13 cellular contexts compared by ENCODE assay signal in the genomic region with DNA sequence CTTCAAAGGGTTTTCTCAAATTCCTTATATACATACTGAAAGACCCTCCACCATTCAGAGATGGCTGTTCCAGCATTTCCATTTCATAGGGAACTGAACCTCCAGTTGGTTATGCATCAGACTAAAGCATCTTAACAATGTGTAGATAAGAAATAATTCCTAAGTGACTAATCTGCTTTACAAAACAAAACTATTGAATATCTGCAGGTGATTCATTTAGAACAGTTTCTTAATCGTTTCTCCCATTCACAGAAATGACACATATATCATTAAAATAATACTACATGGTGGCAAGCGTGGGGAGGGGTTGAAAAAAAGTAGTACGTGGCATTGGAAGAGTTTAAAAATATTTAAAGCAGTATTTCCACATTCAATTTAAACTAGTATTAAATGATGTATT. TPM values are rescaled to one million over a fixed set of nuclear protein-coding genes. Genes with fewer than 3 reads are reported as not detected.
DNase-seq lines count a peak whose midpoint lies in the region; ATAC-seq and TF ChIP-seq lines count a peak whose summit lies in the region.
"Had no signal": no experiment of that assay in that cellular context is flagged by ENCODE, and none has a peak within 500 bp of the region (broad histone marks: within the 10 kb centered on the region; RNA-seq: fewer than 3 reads in every experiment).

No MANE protein-coding gene starts in this region.

- H3K4me3 Mint-ChIP-seq in activated T-cell treated with anti-CD3 and anti-CD28 coated beads, Interleukin-2, amount 50 U/mL, for 24 hours = no peak overlapping the region
- no peak overlapping the region for H3K4me3 Mint-ChIP-seq in stimulated activated naive B cell treated with anti-CD40 and anti-IgM and Interleukin-4, amounts not matched to agents 10 μg/mL and 1 μg/mL and 100 μg/mL, for 72 hours
- H3K4me3 Mint-ChIP-seq: activated B cell treated with CpG ODN at 0.5 μM for 24 hours had no signal

- H3K27me3 Mint-ChIP-seq in activated T-cell treated with anti-CD3 and anti-CD28 coated beads, Interleukin-2, amount 50 U/mL, for 24 hours = no peaks in the 10 kb centered on the region
- H3K27me3 Mint-ChIP-seq in stimulated activated naive B cell treated with anti-CD40 and anti-IgM and Interleukin-4, amounts not matched to agents 10 μg/mL and 1 μg/mL and 100 μg/mL, for 72 hours = no peaks in the 10 kb centered on the region
- H3K27me3 Mint-ChIP-seq: activated B cell treated with CpG ODN at 0.5 μM for 24 hours had no signal

- no peak for TF ChIP-seq POLR2A in esophagus squamous epithelium (IDR thresholded peaks at IDR 0.05)

- no peaks in the 10 kb centered on the region for H3K27me3 ChIP-seq in esophagus squamous epithelium

- H3K4me3 ChIP-seq in fibroblast of mammary gland (ENCODE audit: control insufficient read depth, low read depth, low read length) (no peak overlapping the region), esophagus squamous epithelium (no peak overlapping the region)

- H3K4me1 Mint-ChIP-seq in activated T-cell treated with anti-CD3 and anti-CD28 coated beads, Interleukin-2, amount 50 U/mL, for 24 hours (ENCODE audit: low read depth) = peaks cover 31% of the 10 kb centered on the region
- H3K4me1 Mint-ChIP-seq in stimulated activated naive B cell treated with anti-CD40 and anti-IgM and Interleukin-4, amounts not matched to agents 10 μg/mL and 1 μg/mL and 100 μg/mL, for 72 hours = peaks cover 2 to 5% of the 10 kb centered on the region in 2 donors
- H3K4me1 Mint-ChIP-seq: activated B cell treated with CpG ODN at 0.5 μM for 24 hours had no signal

- H3K36me3 ChIP-seq in esophagus squamous epithelium = peaks cover 3 to 98% (median 18%) of the 10 kb centered on the region in 3 donors

- H3K4me1 ChIP-seq in esophagus squamous epithelium = no peaks in the 10 kb centered on the region

- no peaks in the 10 kb centered on the region for H3K9me3 Mint-ChIP-seq in activated T-cell treated with anti-CD3 and anti-CD28 coated beads, Interleukin-2, amount 50 U/mL, for 24 hours
- H3K9me3 Mint-ChIP-seq in stimulated activated naive B cell treated with anti-CD40 and anti-IgM and Interleukin-4, amounts not matched to agents 10 μg/mL and 1 μg/mL and 100 μg/mL, for 72 hours = no peaks in the 10 kb centered on the region
- H3K9me3 Mint-ChIP-seq: activated B cell treated with CpG ODN at 0.5 μM for 24 hours had no signal

- intact Hi-C loops in esophagus squamous epithelium (cut with DNase I) = no loop called here

- ATAC-seq in stimulated activated naive B cell treated with anti-CD40 and anti-IgM and Interleukin-4, amounts not matched to agents 10 μg/mL and 1 μg/mL and 100 μg/mL, for 72 hours (replicated peaks) = no peak
- ATAC-seq in HG02623 (IDR thresholded peaks at IDR 0.05; ENCODE audit: unreplicated experiment) = no peak

- 33 to 66% methylated on average over 3 of the region's 3 CpGs for WGBS in esophagus squamous epithelium, 2 donors

- peaks cover 87% of the 10 kb centered on the region for H3K36me3 Mint-ChIP-seq in activated T-cell treated with anti-CD3 and anti-CD28 coated beads, Interleukin-2, amount 50 U/mL, for 24 hours (ENCODE audit: low read depth)
- peaks cover 18 to 23% of the 10 kb centered on the region in 2 donors for H3K36me3 Mint-ChIP-seq in stimulated activated naive B cell treated with anti-CD40 and anti-IgM and Interleukin-4, amounts not matched to agents 10 μg/mL and 1 μg/mL and 100 μg/mL, for 72 hours

- no peak for TF ChIP-seq CTCF in fibroblast of mammary gland (conservative IDR thresholded peaks at IDR 0.05; ENCODE audit: control insufficient read depth, insufficient read depth, low read depth, low read length)
- TF ChIP-seq CTCF in esophagus squamous epithelium (IDR thresholded peaks at IDR 0.05) = no peak

- H3K27ac ChIP-seq in esophagus squamous epithelium = no peak overlapping the region

- H3K27ac Mint-ChIP-seq in activated T-cell treated with anti-CD3 and anti-CD28 coated beads, Interleukin-2, amount 50 U/mL, for 24 hours = peak overlapping the region; percentile 78
- H3K27ac Mint-ChIP-seq in stimulated activated naive B cell treated with anti-CD40 and anti-IgM and Interleukin-4, amounts not matched to agents 10 μg/mL and 1 μg/mL and 100 μg/mL, for 72 hours = peak overlapping the region; percentile 31
- H3K27ac Mint-ChIP-seq: activated B cell treated with CpG ODN at 0.5 μM for 24 hours had no signal

- no peaks in the 10 kb centered on the region for H3K9me3 ChIP-seq in esophagus squamous epithelium

- no peak for DNase-seq in activated T-cell treated with anti-CD3 and anti-CD28 coated beads, Interleukin-2, amount 50 U/mL, for 24 hours
- DNase-seq in activated T-cell treated with anti-CD3 and anti-CD28 coated beads, Interleukin-2, amount 50 U/mL, for 1 hour = no peak
- DNase-seq in SW 1271 (lab: John Stamatoyannopoulos, UW) (peak; percentile 46 to 83), fibroblast of mammary gland (ENCODE audit: low read depth) (peak; percentile 74), cortex of kidney (lab: John Stamatoyannopoulos, UW) (no peak), esophagus squamous epithelium (lab: John Stamatoyannopoulos, UW) (no peak)
- DNase-seq in stimulated activated naive B cell treated with anti-CD40 and anti-IgM and Interleukin-4, amounts not matched to agents 10 μg/mL and 1 μg/mL and 100 μg/mL, for 72 hours = no peak
- DNase-seq: activated B cell treated with CpG ODN at 0.5 μM for 24 hours, activated gamma-delta T cell, KG1, SHP77, small intestine had no signal

RNA-seq across cellular contexts. Expression of gene COPS2, which starts 19.5 kb away (rescaled TPM):
- 10 to 100 TPM; 37.2 to 59.5 (median 47.0) TPM for total RNA-seq in esophagus squamous epithelium

RNA-seq across cellular contexts. Expression of gene GALK2, which starts 34.2 kb away (rescaled TPM):
- 10 to 100 TPM in 3 of 4 donors, 1 to 10 TPM in 1; 7.2 to 30.5 (median 21.4) TPM for total RNA-seq in esophagus squamous epithelium

Comparison
In these comparisons a context has a peak if more than half of its experiments do, and no peak if none do; other contexts are left out.
1. DNase-seq: peak in SW 1271 (2 of 2) and fibroblast of mammary gland (single experiment); none in activated T-cell treated with anti-CD3 and anti-CD28 coated beads, Interleukin-2, amount 50 U/mL, for 24 hours (single experiment), activated T-cell treated with anti-CD3 and anti-CD28 coated beads, Interleukin-2, amount 50 U/mL, for 1 hour (single experiment), stimulated activated naive B cell treated with anti-CD40 and anti-IgM and Interleukin-4, amounts not matched to agents 10 μg/mL and 1 μg/mL and 100 μg/mL, for 72 hours (single experiment), cortex of kidney (single experiment) and esophagus squamous epithelium (single experiment).